ENCODE assay signal across 10 cellular contexts in genomic region chr9:135468866-135469521, GRCh38. TPM values are rescaled to one million over a fixed set of nuclear protein-coding genes. Genes with fewer than 3 reads are reported as not detected.
DNase-seq lines count a peak whose midpoint lies in the region; ATAC-seq, FAIRE-seq and TF ChIP-seq lines count a peak whose summit lies in the region.
"Had no signal": no experiment of that assay in that cellular context is flagged by ENCODE, and none has a peak within 500 bp of the region (broad histone marks: within the 10 kb centered on the region; RNA-seq: fewer than 3 reads in every experiment).

No MANE protein-coding gene starts in this region.

- DNase-seq in Daoy (ENCODE audit: low read depth), result peak; percentile 83
- no peak for DNase-seq in activated naive CD4-positive, alpha-beta T cell treated with anti-CD3 and anti-CD28 coated beads, Interleukin-2, amount 50 U/mL, for 72 hours (ENCODE audit: low spot score in 2 of 2)
- DNase-seq in small intestine, result peak; percentile 65
- DNase-seq in vagina (ENCODE audit: extremely low spot score in 2 of 2), result no peak
- DNase-seq in iPS-NIHi7 (ENCODE audit: extremely low spot score), result no peak

- H3K9me3 ChIP-seq in small intestine (ENCODE audit: control insufficient read depth, low read depth), result no peaks in the 10 kb centered on the region
- H3K9me3 ChIP-seq in vagina, result no peaks in the 10 kb centered on the region

- no peak for FAIRE-seq in small intestine (lab: Jason Lieb, UNC)

- no peak overlapping the region for H3K27ac Mint-ChIP-seq in activated naive CD4-positive, alpha-beta T cell treated with anti-CD3 and anti-CD28 coated beads, Interleukin-2, amount 50 U/mL, for 72 hours

- peak overlapping the region in 1 of 2 donors; percentile 13 for H3K27ac ChIP-seq in small intestine (ENCODE audit: low read depth in 1 of 2, low read length in 1 of 2)
- no peak overlapping the region for H3K27ac ChIP-seq in vagina

- H3K4me3 ChIP-seq in small intestine (ENCODE audit: low read depth in 1 of 2, low read length in 2 of 2) (peak overlapping the region in 1 of 2 donors; percentile 29), vagina (no peak overlapping the region)

- H3K36me3 ChIP-seq in small intestine (ENCODE audit: control insufficient read depth in 2 of 2, insufficient read depth in 2 of 2, low read length in 2 of 2) (no peaks in the 10 kb centered on the region), vagina (no peaks in the 10 kb centered on the region)

- H3K4me1 ChIP-seq in small intestine (ENCODE audit: control insufficient read depth in 2 of 2, insufficient read depth in 1 of 2, low read depth in 1 of 2, low read length in 1 of 2), result no peaks in the 10 kb centered on the region
- no peaks in the 10 kb centered on the region for H3K4me1 ChIP-seq in vagina

- no peak for TF ChIP-seq CTCF in vagina (IDR thresholded peaks at IDR 0.05)

- WGBS in small intestine, 3 donors, result 6 to 23% (median 21%) methylated on average over 16 of the region's 16 CpGs

- intact Hi-C loops in vagina (cut with DNase I), result no loop called here

- H3K36me3 Mint-ChIP-seq in activated naive CD4-positive, alpha-beta T cell treated with anti-CD3 and anti-CD28 coated beads, Interleukin-2, amount 50 U/mL, for 72 hours, result peaks cover 0 to 6% of the 10 kb centered on the region in 2 donors

- H3K27me3 ChIP-seq in small intestine (ENCODE audit: control insufficient read depth in 2 of 2, insufficient read depth in 2 of 2, low read length in 2 of 2), result peaks cover 0 to 2% of the 10 kb centered on the region in 2 donors
- H3K27me3 ChIP-seq in vagina, result no peaks in the 10 kb centered on the region

- no peaks in the 10 kb centered on the region for H3K9me3 Mint-ChIP-seq in activated naive CD4-positive, alpha-beta T cell treated with anti-CD3 and anti-CD28 coated beads, Interleukin-2, amount 50 U/mL, for 72 hours
- H3K9me3 Mint-ChIP-seq: neural crest cell had no signal

- peak; percentile 58 for ATAC-seq in SK-N-SH treated with all-trans-retinoic acid at 6 μM for 48 hours
- peak; percentile 78 to 82 for ATAC-seq in activated naive CD4-positive, alpha-beta T cell treated with anti-CD3 and anti-CD28 coated beads, Interleukin-2, amount 50 U/mL, for 72 hours
- ATAC-seq in HG02840 (IDR thresholded peaks at IDR 0.05; ENCODE audit: low FRiP score, unreplicated experiment), result no peak
- no peak for ATAC-seq in HG02763 (IDR thresholded peaks at IDR 0.05; ENCODE audit: unreplicated experiment)

- TF ChIP-seq POLR2A in vagina (IDR thresholded peaks at IDR 0.05), result no peak

TF ChIP-seq in SK-N-SH treated with all-trans-retinoic acid at 6 μM for 48 hours, 23 proteins besides CTCF, POLR2A, EP300 and RAD21:
- TF ChIP-seq ZC3H10 (CRISPR knock-in tag; IDR thresholded peaks at IDR 0.05), result no peak
- no peak for TF ChIP-seq ZFP3 (CRISPR knock-in tag; IDR thresholded peaks at IDR 0.05)
- TF ChIP-seq ZFP30 (CRISPR knock-in tag; IDR thresholded peaks at IDR 0.05), result no peak
- TF ChIP-seq, protein P1, sequence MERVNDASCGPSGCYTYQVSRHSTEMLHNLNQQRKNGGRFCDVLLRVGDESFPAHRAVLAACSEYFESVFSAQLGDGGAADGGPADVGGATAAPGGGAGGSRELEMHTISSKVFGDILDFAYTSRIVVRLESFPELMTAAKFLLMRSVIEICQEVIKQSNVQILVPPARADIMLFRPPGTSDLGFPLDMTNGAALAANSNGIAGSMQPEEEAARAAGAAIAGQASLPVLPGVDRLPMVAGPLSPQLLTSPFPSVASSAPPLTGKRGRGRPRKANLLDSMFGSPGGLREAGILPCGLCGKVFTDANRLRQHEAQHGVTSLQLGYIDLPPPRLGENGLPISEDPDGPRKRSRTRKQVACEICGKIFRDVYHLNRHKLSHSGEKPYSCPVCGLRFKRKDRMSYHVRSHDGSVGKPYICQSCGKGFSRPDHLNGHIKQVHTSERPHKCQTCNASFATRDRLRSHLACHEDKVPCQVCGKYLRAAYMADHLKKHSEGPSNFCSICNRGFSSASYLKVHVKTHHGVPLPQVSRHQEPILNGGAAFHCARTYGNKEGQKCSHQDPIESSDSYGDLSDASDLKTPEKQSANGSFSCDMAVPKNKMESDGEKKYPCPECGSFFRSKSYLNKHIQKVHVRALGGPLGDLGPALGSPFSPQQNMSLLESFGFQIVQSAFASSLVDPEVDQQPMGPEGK (CRISPR knock-in tag; IDR thresholded peaks at IDR 0.05; ENCODE audit: borderline replicate concordance), result no peak
- no peak for TF ChIP-seq TCF4 (CRISPR knock-in tag; IDR thresholded peaks at IDR 0.05; ENCODE audit: borderline replicate concordance)
- TF ChIP-seq ZNF565 (CRISPR knock-in tag; conservative IDR thresholded peaks at IDR 0.05; ENCODE audit: low read depth), result no peak
- TF ChIP-seq SNAI2 (CRISPR knock-in tag; IDR thresholded peaks at IDR 0.05), result no peak
- no peak for TF ChIP-seq GLIS3 (CRISPR knock-in tag; IDR thresholded peaks at IDR 0.05)
- TF ChIP-seq, protein P2, sequence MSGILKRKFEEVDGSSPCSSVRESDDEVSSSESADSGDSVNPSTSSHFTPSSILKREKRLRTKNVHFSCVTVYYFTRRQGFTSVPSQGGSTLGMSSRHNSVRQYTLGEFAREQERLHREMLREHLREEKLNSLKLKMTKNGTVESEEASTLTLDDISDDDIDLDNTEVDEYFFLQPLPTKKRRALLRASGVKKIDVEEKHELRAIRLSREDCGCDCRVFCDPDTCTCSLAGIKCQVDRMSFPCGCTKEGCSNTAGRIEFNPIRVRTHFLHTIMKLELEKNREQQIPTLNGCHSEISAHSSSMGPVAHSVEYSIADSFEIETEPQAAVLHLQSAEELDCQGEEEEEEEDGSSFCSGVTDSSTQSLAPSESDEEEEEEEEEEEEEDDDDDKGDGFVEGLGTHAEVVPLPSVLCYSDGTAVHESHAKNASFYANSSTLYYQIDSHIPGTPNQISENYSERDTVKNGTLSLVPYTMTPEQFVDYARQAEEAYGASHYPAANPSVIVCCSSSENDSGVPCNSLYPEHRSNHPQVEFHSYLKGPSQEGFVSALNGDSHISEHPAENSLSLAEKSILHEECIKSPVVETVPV (CRISPR knock-in tag; IDR thresholded peaks at IDR 0.05), result no peak

RNA-seq across cellular contexts. Expression of gene PPP1R26, which starts 10.6 kb away (rescaled TPM):
- total RNA-seq in Daoy (2014; rRNA removed; shearing (Covaris generic)), result 33.2 and 33.5 TPM in 2 replicates
- total RNA-seq in activated naive CD4-positive, alpha-beta T cell treated with anti-CD3 and anti-CD28 coated beads, Interleukin-2, amount 50 U/mL, for 72 hours, result under 1 TPM; 0.14 to 0.54 TPM
- 10 to 100 TPM in 1 of 3 donors, 1 to 10 TPM in 2; 6.5 to 10.1 (median 9.8) TPM for polyA plus RNA-seq in small intestine
- 7.9 TPM for total RNA-seq in vagina

RNA-seq across cellular contexts. Expression of gene MRPS2, which starts 31.5 kb away (rescaled TPM):
- 46.8 and 48.6 TPM in 2 replicates for total RNA-seq in Daoy (2014; rRNA removed; shearing (Covaris generic))
- 10 to 100 TPM; 16.4 to 53.7 TPM for total RNA-seq in activated naive CD4-positive, alpha-beta T cell treated with anti-CD3 and anti-CD28 coated beads, Interleukin-2, amount 50 U/mL, for 72 hours
- 10 to 100 TPM; 32.4 to 65.9 (median 37.3) TPM for polyA plus RNA-seq in small intestine
- 50.1 TPM for total RNA-seq in vagina

RNA-seq across cellular contexts. Expression of gene LCN1, which starts 52.2 kb away (rescaled TPM):
- not detected in 2 replicates for total RNA-seq in Daoy (2014; rRNA removed; shearing (Covaris generic))
- total RNA-seq in activated naive CD4-positive, alpha-beta T cell treated with anti-CD3 and anti-CD28 coated beads, Interleukin-2, amount 50 U/mL, for 72 hours, result not detected
- polyA plus RNA-seq in small intestine, result not detected
- total RNA-seq in vagina, result not detected
- total RNA-seq: neural crest cell had no signal
- polyA plus RNA-seq: esophagus had no signal

Comparison
In these comparisons a context has a peak if more than half of its experiments do, and no peak if none do; other contexts are left out.
1. DNase-seq: peak in Daoy (single experiment) and small intestine (single experiment); none in activated naive CD4-positive, alpha-beta T cell treated with anti-CD3 and anti-CD28 coated beads, Interleukin-2, amount 50 U/mL, for 72 hours (0 of 2), vagina (0 of 2) and iPS-NIHi7 (single experiment).
2. ATAC-seq: peak in SK-N-SH treated with all-trans-retinoic acid at 6 μM for 48 hours (single experiment) and activated naive CD4-positive, alpha-beta T cell treated with anti-CD3 and anti-CD28 coated beads, Interleukin-2, amount 50 U/mL, for 72 hours (2 of 2); none in HG02840 (single experiment) and HG02763 (single experiment).